19 cellular contexts compared by ENCODE assay signal in the genomic region with DNA sequence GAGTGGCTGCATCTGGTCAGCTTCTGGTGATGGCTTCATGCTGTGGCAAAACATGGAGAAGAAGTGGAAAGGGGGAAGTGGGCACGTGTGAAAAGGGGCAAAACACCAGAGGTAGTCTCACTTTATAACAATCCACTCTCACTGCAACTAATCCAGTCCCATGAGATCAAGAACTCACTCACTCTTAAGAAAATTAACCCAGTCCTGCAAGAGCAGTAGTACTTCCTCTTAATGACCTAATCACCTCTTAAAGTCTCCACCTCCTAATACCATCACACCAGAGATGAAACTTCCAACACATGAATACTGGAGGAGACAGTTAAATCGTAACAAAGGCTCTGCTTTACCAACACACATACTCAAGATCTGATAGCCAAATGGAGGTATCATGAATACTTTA.
DNase-seq lines count a peak whose midpoint lies in the region; ATAC-seq and TF ChIP-seq lines count a peak whose summit lies in the region.
"Had no signal": no experiment of that assay in that cellular context is flagged by ENCODE, and none has a peak within 500 bp of the region (broad histone marks: within the 10 kb centered on the region; RNA-seq: fewer than 3 reads in every experiment).

No MANE protein-coding gene starts in this region.

- H3K9ac ChIP-seq in fibroblast of lung (ENCODE audit: insufficient read depth, low read length), result no peak overlapping the region

- no TSS peak for BruUV-seq in PC-9 (replicated peaks; lab: Mats Ljungman, UMichigan)

- H2AFZ ChIP-seq in PC-9, result peak overlapping the region; percentile 25; the same call in 1 of the 2 replicates
- peak overlapping the region; percentile 11 for H2AFZ ChIP-seq in fibroblast of lung (ENCODE audit: low read length)

- intact Hi-C loops in CD8-positive, alpha-beta T cell (cut with DNase I, micrococcal nuclease), result no loop called here
- intact Hi-C loops in PC-9 (cut with micrococcal nuclease; ENCODE audit: unreplicated experiment) (no loop called here), body of pancreas (cut with DNase I) (no loop called here)

- H3K9me3 ChIP-seq in CD8-positive, alpha-beta T cell (ENCODE audit: low read length), result no peaks in the 10 kb centered on the region
- no peaks in the 10 kb centered on the region for H3K9me3 ChIP-seq in PC-9 (ENCODE audit: insufficient read depth, low read depth)
- no peaks in the 10 kb centered on the region for H3K9me3 ChIP-seq in fibroblast of lung (ENCODE audit: control insufficient read depth, insufficient read depth, low read depth, low read length)
- no peaks in the 10 kb centered on the region for H3K9me3 ChIP-seq in body of pancreas
- H3K9me3 ChIP-seq: colonic mucosa, prostate gland had no signal

- H3K27me3 Mint-ChIP-seq in CD8-positive, alpha-beta T cell (ENCODE audit: low read depth), result no peaks in the 10 kb centered on the region
- H3K27me3 Mint-ChIP-seq: memory B cell had no signal

- H3K79me2 ChIP-seq in PC-9 (ENCODE audit: low read depth), result no peaks in the 10 kb centered on the region
- H3K79me2 ChIP-seq in fibroblast of lung (ENCODE audit: control insufficient read depth, insufficient read depth, low read length), result no peaks in the 10 kb centered on the region

- no peaks in the 10 kb centered on the region for H4K20me1 ChIP-seq in PC-9 (ENCODE audit: insufficient read depth)
- no peaks in the 10 kb centered on the region for H4K20me1 ChIP-seq in fibroblast of lung (ENCODE audit: control insufficient read depth, extremely low read depth, insufficient read depth, low read length)

- POLR2A ChIA-PET in CD8-positive, alpha-beta T cell (lab: Charles Lee), result interaction anchor here (0.8 kb wide), 1 partner anchor 14 kb away, joined by 4 read pairs; no protein-coding TSS in a partner anchor
- POLR2A ChIA-PET in PC-9 (lab: Charles Lee; ENCODE audit: unreplicated experiment) (no interaction called here), GM10248 (lab: Yijun Ruan, JAX) (no interaction called here)

- TF ChIP-seq CTCF in CD8-positive, alpha-beta T cell (IDR thresholded peaks at IDR 0.05), result no peak
- TF ChIP-seq CTCF in PC-9 (conservative IDR thresholded peaks at IDR 0.05), result no peak
- no peak for TF ChIP-seq CTCF in fibroblast of lung (conservative IDR thresholded peaks at IDR 0.05 in 1 of 2, IDR thresholded peaks at IDR 0.05 in 1 of 2; ENCODE audit: low read depth in 1 of 2, low read length in 2 of 2)
- TF ChIP-seq CTCF in body of pancreas (IDR thresholded peaks at IDR 0.05), result no peak
- TF ChIP-seq CTCF in GM10248 (IDR thresholded peaks at IDR 0.05; ENCODE audit: control extremely low read depth, extremely low read depth, low read depth, missing control alignments), result no peak

- no peaks in the 10 kb centered on the region; the same call in 1 of the 2 replicates for H3K9me2 ChIP-seq in PC-9 (ENCODE audit: insufficient read depth)

- H3K9me3 Mint-ChIP-seq in CD8-positive, alpha-beta T cell, result no peaks in the 10 kb centered on the region
- H3K9me3 Mint-ChIP-seq: memory B cell; natural killer cell treated with Interleukin-12 subunit alpha and Interleukin-12 subunit beta and Interleukin-15 and Interleukin-18, amount 100 ng/mL, for 72 hours had no signal

- no peaks in the 10 kb centered on the region for H3F3A ChIP-seq in PC-9 (ENCODE audit: insufficient read depth, low read depth)

- TF ChIP-seq POLR2A in body of pancreas (IDR thresholded peaks at IDR 0.05), result no peak

- peak overlapping the region; percentile 83 for H3K27ac Mint-ChIP-seq in CD8-positive, alpha-beta T cell
- H3K27ac Mint-ChIP-seq: memory B cell; natural killer cell treated with Interleukin-12 subunit alpha and Interleukin-12 subunit beta and Interleukin-15 and Interleukin-18, amount 100 ng/mL, for 72 hours had no signal

- no peak for DNase-seq in CD8-positive, alpha-beta T cell
- no peak for DNase-seq in PC-9
- no peak for DNase-seq in fibroblast of lung (ENCODE audit: low read depth in 2 of 2)
- no peak for DNase-seq in body of pancreas
- DNase-seq in GM10248 (ENCODE audit: extremely low spot score), result no peak
- DNase-seq: activated CD8-positive, alpha-beta memory T cell treated with anti-CD3 and anti-CD28 coated beads for 24 hours; activated gamma-delta T cell; colonic mucosa; DMS 273 treated with DMSO at 0.1 percent for 48 hours; foreskin keratinocyte; kidney glomerular epithelial cell; NCI-H446; stimulated activated CD4-positive, alpha-beta T cell treated with anti-CD3 and anti-CD28 coated beads, Interleukin-2, amount 100 ng/mL, for 48 hours had no signal

- H3K4me3 Mint-ChIP-seq in CD8-positive, alpha-beta T cell, result peak overlapping the region; percentile 4
- H3K4me3 Mint-ChIP-seq: memory B cell; natural killer cell treated with Interleukin-12 subunit alpha and Interleukin-12 subunit beta and Interleukin-15 and Interleukin-18, amount 100 ng/mL, for 72 hours had no signal

- no peak overlapping the region for H3K27ac ChIP-seq in CD8-positive, alpha-beta T cell (ENCODE audit: low read depth, low read length)
- H3K27ac ChIP-seq in PC-9, result no peak overlapping the region
- no peak overlapping the region for H3K27ac ChIP-seq in fibroblast of lung (ENCODE audit: insufficient read depth, low read length)
- H3K27ac ChIP-seq in body of pancreas, result no peak overlapping the region
- H3K27ac ChIP-seq: colonic mucosa, foreskin keratinocyte, prostate gland, skin epidermis had no signal

- CTCF ChIA-PET in CD8-positive, alpha-beta T cell (lab: Charles Lee), result interaction anchor here (1.2 kb wide), 1 partner anchor 13 kb away, joined by 5 read pairs; no protein-coding TSS in a partner anchor
- CTCF ChIA-PET in PC-9 (lab: Charles Lee) (no interaction called here), GM10248 (lab: Yijun Ruan, JAX) (interaction anchor here (2.5 kb wide), 1 partner anchor 11 kb away, joined by 13 read pairs; no protein-coding TSS in a partner anchor)

- H3K4me2 ChIP-seq in PC-9 (no peak overlapping the region), fibroblast of lung (ENCODE audit: extremely low read depth, insufficient read depth, low read length) (no peak overlapping the region)

- H3K4me3 ChIP-seq in CD8-positive, alpha-beta T cell (ENCODE audit: low read depth, low read length), result no peak overlapping the region
- H3K4me3 ChIP-seq in PC-9 (no peak overlapping the region), fibroblast of lung (replicated peaks in 1 of 4; ENCODE audit: control extremely low read depth in 1 of 4, insufficient read depth in 1 of 4, low read depth in 3 of 4, low read length in 4 of 4) (no peak overlapping the region), body of pancreas (no peak overlapping the region)
- H3K4me3 ChIP-seq: colonic mucosa, prostate gland, skin epidermis had no signal

- peak; percentile 55 for ATAC-seq in CD8-positive, alpha-beta T cell
- ATAC-seq in GM18861 (IDR thresholded peaks at IDR 0.05; ENCODE audit: unreplicated experiment) (peak; percentile 64), body of pancreas (no peak), GM19035 (IDR thresholded peaks at IDR 0.05; ENCODE audit: unreplicated experiment) (no peak)
- ATAC-seq: foreskin keratinocyte had no signal

- no peaks in the 10 kb centered on the region for H3K36me3 ChIP-seq in CD8-positive, alpha-beta T cell (ENCODE audit: insufficient read depth, low read length)
- H3K36me3 ChIP-seq in PC-9 (ENCODE audit: low read depth) (no peaks in the 10 kb centered on the region), fibroblast of lung (ENCODE audit: control insufficient read depth, insufficient read depth, low read length) (no peaks in the 10 kb centered on the region), body of pancreas (replicated peaks in 1 of 2; ENCODE audit: insufficient read depth in 1 of 2, low read depth in 2 of 2) (no peaks in the 10 kb centered on the region)
- H3K36me3 ChIP-seq: colonic mucosa, prostate gland had no signal

- 42 to 53% methylated on average over 2 of the region's 2 CpGs for WGBS in body of pancreas, 2 donors

- no peaks in the 10 kb centered on the region for H3K27me3 ChIP-seq in CD8-positive, alpha-beta T cell (ENCODE audit: insufficient read depth, low read length)
- H3K27me3 ChIP-seq in PC-9 (ENCODE audit: insufficient read depth, low read depth) (no peaks in the 10 kb centered on the region), fibroblast of lung (ENCODE audit: control insufficient read depth, insufficient read depth, low read length) (no peaks in the 10 kb centered on the region), body of pancreas (no peaks in the 10 kb centered on the region)
- H3K27me3 ChIP-seq: colonic mucosa had no signal

- H3K4me1 ChIP-seq in CD8-positive, alpha-beta T cell (ENCODE audit: insufficient read depth, low read length), result peaks cover 50% of the 10 kb centered on the region
- no peaks in the 10 kb centered on the region for H3K4me1 ChIP-seq in PC-9 (replicated peaks; ENCODE audit: insufficient read depth)
- no peaks in the 10 kb centered on the region for H3K4me1 ChIP-seq in fibroblast of lung (ENCODE audit: control insufficient read depth, extremely low read depth, insufficient read depth, low read length)
- H3K4me1 ChIP-seq in body of pancreas, result no peaks in the 10 kb centered on the region
- H3K4me1 ChIP-seq: colonic mucosa, foreskin keratinocyte, prostate gland had no signal

- H3K4me1 Mint-ChIP-seq in CD8-positive, alpha-beta T cell (ENCODE audit: low read depth), result peaks cover 71% of the 10 kb centered on the region
- H3K4me1 Mint-ChIP-seq: memory B cell had no signal

- peaks cover 31% of the 10 kb centered on the region for H3K36me3 Mint-ChIP-seq in CD8-positive, alpha-beta T cell
- H3K36me3 Mint-ChIP-seq: memory B cell; natural killer cell treated with Interleukin-12 subunit alpha and Interleukin-12 subunit beta and Interleukin-15 and Interleukin-18, amount 100 ng/mL, for 72 hours had no signal

Comparison
In these comparisons a context has a peak if more than half of its experiments do, and no peak if none do; other contexts are left out.
1. ATAC-seq: peak in CD8-positive, alpha-beta T cell (single experiment) and GM18861 (single experiment); none in body of pancreas (single experiment) and GM19035 (single experiment).